Comparison of ENCODE assay signal across 10 cellular contexts in genomic region chr3:137163241-137163916, GRCh38.
DNase-seq lines count a peak whose midpoint lies in the region; ATAC-seq and TF ChIP-seq lines count a peak whose summit lies in the region.
"Had no signal": no experiment of that assay in that cellular context is flagged by ENCODE, and none has a peak within 500 bp of the region (broad histone marks: within the 10 kb centered on the region; RNA-seq: fewer than 3 reads in every experiment).

No MANE protein-coding gene starts in this region.

- peak overlapping the region; percentile 11; the same call in 1 of the 2 replicates for H3K4me3 ChIP-seq in MM.1S (ENCODE audit: low read length)
- peak overlapping the region; percentile 53 for H3K4me3 ChIP-seq in SJCRH30
- peak overlapping the region in 1 of 4 donors; percentile 0 for H3K4me3 ChIP-seq in stomach
- peak overlapping the region in 2 of 4 donors; percentile 20 to 24 for H3K4me3 ChIP-seq in esophagus muscularis mucosa

- no peaks in the 10 kb centered on the region for H3K9me3 Mint-ChIP-seq in stimulated activated effector memory CD8-positive, alpha-beta T cell treated with anti-CD3 and anti-CD28 coated beads, Interleukin-12 subunit alpha, Interleukin-12 subunit beta, amount 100 ng/mL, for 72 hours
- H3K9me3 Mint-ChIP-seq: dendritic cell treated with granulocyte-macrophage colony-stimulating factor and Interleukin-4, amounts not matched to agents 40 ng/mL and 50 ng/mL, for 4 days had no signal

- H3K9ac ChIP-seq in MM.1S (ENCODE audit: low read length), result no peak overlapping the region

- no peak overlapping the region; the same call in 1 of the 2 replicates for H3K27ac ChIP-seq in MM.1S (ENCODE audit: low read length)
- peak overlapping the region; percentile 80 for H3K27ac ChIP-seq in SJCRH30
- H3K27ac ChIP-seq in stomach, result peak overlapping the region in 3 of 5 donors; percentile 13 to 50 (median 47)
- H3K27ac ChIP-seq in esophagus muscularis mucosa (replicated peaks in 1 of 4), result peak overlapping the region in 2 of 4 donors; percentile 43 to 62

- no peak for ATAC-seq in stimulated activated effector memory CD8-positive, alpha-beta T cell treated with anti-CD3 and anti-CD28 coated beads, Interleukin-12 subunit alpha, Interleukin-12 subunit beta, amount 100 ng/mL, for 72 hours

- H3K9me3 ChIP-seq in MM.1S (replicated peaks; ENCODE audit: insufficient read depth, low read length) (no peaks in the 10 kb centered on the region), SJCRH30 (replicated peaks) (no peaks in the 10 kb centered on the region), stomach (no peaks in the 10 kb centered on the region), esophagus muscularis mucosa (no peaks in the 10 kb centered on the region)

- H3K4me1 ChIP-seq in MM.1S (ENCODE audit: low read length) (peaks cover 6% of the 10 kb centered on the region), SJCRH30 (peaks cover 32% of the 10 kb centered on the region), stomach (peaks cover 0 to 15% (median 8%) of the 10 kb centered on the region in 4 donors), esophagus muscularis mucosa (peaks cover 0 to 23% (median 22%) of the 10 kb centered on the region in 4 donors)

- H3K27me3 ChIP-seq in MM.1S (replicated peaks; ENCODE audit: insufficient read depth, low read length) (no peaks in the 10 kb centered on the region), SJCRH30 (no peaks in the 10 kb centered on the region), stomach (no peaks in the 10 kb centered on the region), esophagus muscularis mucosa (no peaks in the 10 kb centered on the region)

- no peak for TF ChIP-seq EP300 in stomach (IDR thresholded peaks at IDR 0.05)
- no peak for TF ChIP-seq EP300 in esophagus muscularis mucosa (IDR thresholded peaks at IDR 0.05)

- TF ChIP-seq POLR2A in stomach (IDR thresholded peaks at IDR 0.05), result no peak
- no peak for TF ChIP-seq POLR2A in esophagus muscularis mucosa (IDR thresholded peaks at IDR 0.05; ENCODE audit: low read depth)

- no peak for TF ChIP-seq CTCF in MM.1S (IDR thresholded peaks at IDR 0.05; ENCODE audit: low read length)
- no peak for TF ChIP-seq CTCF in stomach (IDR thresholded peaks at IDR 0.05)
- no peak for TF ChIP-seq CTCF in esophagus muscularis mucosa (IDR thresholded peaks at IDR 0.05)

- H3F3A ChIP-seq in MM.1S (ENCODE audit: insufficient read depth, low read length), result no peaks in the 10 kb centered on the region

- H3K36me3 ChIP-seq in MM.1S (replicated peaks; ENCODE audit: insufficient read depth, low read length), result no peaks in the 10 kb centered on the region
- no peaks in the 10 kb centered on the region for H3K36me3 ChIP-seq in SJCRH30
- no peaks in the 10 kb centered on the region for H3K36me3 ChIP-seq in stomach
- no peaks in the 10 kb centered on the region for H3K36me3 ChIP-seq in esophagus muscularis mucosa

- intact Hi-C loops in stomach (cut with DNase I; ENCODE audit: low total_unique reads), result no loop called here
- intact Hi-C loops in esophagus muscularis mucosa (cut with DNase I), result no loop called here

- H3K9me2 ChIP-seq in MM.1S (replicated peaks; ENCODE audit: insufficient read depth, low read length), result no peaks in the 10 kb centered on the region

- WGBS in stomach, 5 donors, result 15 to 37% (median 32%) methylated on average over 7 of the region's 7 CpGs
- 17% methylated on average over 7 of the region's 7 CpGs for WGBS in esophagus muscularis mucosa

- no peak for DNase-seq in MM.1S
- peak; percentile 68 to 86 for DNase-seq in SJCRH30
- DNase-seq in islet precursor cell, result peak; percentile 77
- DNase-seq in stomach, result no peak
- no peak for DNase-seq in esophagus muscularis mucosa (ENCODE audit: extremely low spot score)
- DNase-seq in activated CD8-positive, alpha-beta memory T cell treated with anti-CD3 and anti-CD28 coated beads for 24 hours, result no peak
- DNase-seq in stimulated activated effector memory CD8-positive, alpha-beta T cell treated with anti-CD3 and anti-CD28 coated beads, Interleukin-12 subunit alpha, Interleukin-12 subunit beta, amount 100 ng/mL, for 72 hours (ENCODE audit: low spot score in 2 of 2), result no peak
- DNase-seq: activated CD4-positive, alpha-beta T cell treated with anti-CD3 and anti-CD28 coated beads for 1 hour; activated effector memory CD4-positive, alpha-beta T cell treated with anti-CD3 and anti-CD28 coated beads, Interleukin-2, amount 50 U/mL, for 16 hours had no signal

- H3K4me3 Mint-ChIP-seq in stimulated activated effector memory CD8-positive, alpha-beta T cell treated with anti-CD3 and anti-CD28 coated beads, Interleukin-12 subunit alpha, Interleukin-12 subunit beta, amount 100 ng/mL, for 72 hours, result no peak overlapping the region
- H3K4me3 Mint-ChIP-seq: dendritic cell treated with granulocyte-macrophage colony-stimulating factor and Interleukin-4, amounts not matched to agents 40 ng/mL and 50 ng/mL, for 4 days had no signal

- no peak overlapping the region for H3K27ac Mint-ChIP-seq in stimulated activated effector memory CD8-positive, alpha-beta T cell treated with anti-CD3 and anti-CD28 coated beads, Interleukin-12 subunit alpha, Interleukin-12 subunit beta, amount 100 ng/mL, for 72 hours
- H3K27ac Mint-ChIP-seq: dendritic cell treated with granulocyte-macrophage colony-stimulating factor and Interleukin-4, amounts not matched to agents 40 ng/mL and 50 ng/mL, for 4 days had no signal

- H2AFZ ChIP-seq in MM.1S (ENCODE audit: low read length), result peak overlapping the region; percentile 46

- no peaks in the 10 kb centered on the region for H3K79me2 ChIP-seq in MM.1S (ENCODE audit: low read length)

- H3K4me1 Mint-ChIP-seq in stimulated activated effector memory CD8-positive, alpha-beta T cell treated with anti-CD3 and anti-CD28 coated beads, Interleukin-12 subunit alpha, Interleukin-12 subunit beta, amount 100 ng/mL, for 72 hours, result no peaks in the 10 kb centered on the region

- no peaks in the 10 kb centered on the region for H4K20me1 ChIP-seq in MM.1S (ENCODE audit: insufficient read depth, low read length)

- no peaks in the 10 kb centered on the region for H3K36me3 Mint-ChIP-seq in stimulated activated effector memory CD8-positive, alpha-beta T cell treated with anti-CD3 and anti-CD28 coated beads, Interleukin-12 subunit alpha, Interleukin-12 subunit beta, amount 100 ng/mL, for 72 hours

- peak overlapping the region; percentile 43 for H3K4me2 ChIP-seq in MM.1S (ENCODE audit: low read depth, low read length)

Comparison
In these comparisons a context has a peak if more than half of its experiments do, and no peak if none do; other contexts are left out.
1. DNase-seq: peak in SJCRH30 (2 of 2) and islet precursor cell (single experiment); none in MM.1S (single experiment), stomach (single experiment), esophagus muscularis mucosa (single experiment), activated CD8-positive, alpha-beta memory T cell treated with anti-CD3 and anti-CD28 coated beads for 24 hours (single experiment) and stimulated activated effector memory CD8-positive, alpha-beta T cell treated with anti-CD3 and anti-CD28 coated beads, Interleukin-12 subunit alpha, Interleukin-12 subunit beta, amount 100 ng/mL, for 72 hours (0 of 2).